ENCODE assay signal across 8 cellular contexts in the genomic region with DNA sequence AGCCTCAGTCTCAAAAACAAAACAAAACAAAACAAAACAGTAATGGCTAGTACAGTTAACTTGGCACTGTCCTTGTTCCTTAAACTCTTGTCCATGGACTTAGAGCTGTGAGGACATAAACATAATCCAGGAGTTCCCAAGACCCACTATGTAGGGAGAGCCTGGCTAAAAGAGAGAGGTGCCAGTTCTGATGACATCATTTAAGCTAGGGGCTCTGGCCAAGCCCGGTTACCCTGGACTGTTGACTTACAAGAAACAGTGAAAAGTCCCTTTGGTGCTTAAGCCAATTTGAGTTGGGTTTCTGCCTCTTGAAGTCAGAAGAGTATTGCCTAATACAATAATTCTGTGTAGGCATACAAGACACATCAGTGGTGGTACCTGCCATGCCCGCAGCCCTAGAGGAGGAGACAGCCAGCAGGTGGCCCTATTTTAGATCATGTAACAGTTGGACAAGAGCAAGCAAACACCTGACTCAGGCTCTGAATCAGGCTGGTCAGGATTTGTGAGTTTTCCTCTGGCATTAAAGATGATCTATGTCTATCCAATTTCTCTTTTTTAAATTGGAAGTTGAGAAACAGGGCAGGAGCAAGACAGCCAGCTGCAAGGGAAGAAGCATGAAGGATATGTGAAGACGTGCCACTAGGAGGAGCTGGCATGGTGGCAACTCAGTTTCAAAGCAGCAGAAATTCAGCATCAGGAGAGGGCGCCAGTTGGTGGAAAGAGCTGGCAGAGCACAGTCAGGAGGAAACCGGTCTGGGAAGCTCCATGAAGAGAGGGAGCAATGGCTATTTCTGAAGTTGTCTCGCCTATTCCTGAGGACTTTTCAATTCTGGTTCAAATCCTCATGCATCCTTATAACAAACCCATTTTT. TPM values are rescaled to one million over a fixed set of nuclear protein-coding genes. Genes with fewer than 3 reads are reported as not detected.
DNase-seq lines count a peak whose midpoint lies in the region; ATAC-seq and TF ChIP-seq lines count a peak whose summit lies in the region.
"Not testable (repeated sequence)": the region's sequence is repeated elsewhere in the genome, so short reads cannot be mapped to it uniquely, and the experiment has no call there.

No MANE protein-coding gene starts in this region.

- H3K4me1 Mint-ChIP-seq in T-cell; naive thymus-derived CD4-positive, alpha-beta T cell: not testable (repeated sequence)

- not testable (repeated sequence) for H3K9me3 Mint-ChIP-seq in T-cell; naive thymus-derived CD4-positive, alpha-beta T cell

- WGBS in heart left ventricle, 4 donors = 25 to 43% (median 30%) methylated on average over 4 of the region's 6 CpGs
- WGBS in transverse colon (ENCODE audit: low coverage in 1 of 2), 2 donors = 8 to 20% methylated on average over 3 to 4 of the region's 6 CpGs

- H3K36me3 Mint-ChIP-seq in T-cell; naive thymus-derived CD4-positive, alpha-beta T cell: not testable (repeated sequence)

- H3K4me3 Mint-ChIP-seq in T-cell; naive thymus-derived CD4-positive, alpha-beta T cell: not testable (repeated sequence)

- DNase-seq in EH (ENCODE audit: low read depth) (peak; percentile 74), HL-60 (ENCODE audit: low read depth in 1 of 2, low spot score in 1 of 2) (peak; percentile 6 to 55), NCI-H2227 treated with DMSO at 0.1 percent for 48 hours (lab: John Stamatoyannopoulos, UW) (peak; percentile 0), T-cell (peak in 1 of 34 experiments; percentile 7), breast epithelium (ENCODE audit: low spot score in 2 of 2) (peak; percentile 53 to 71), heart left ventricle (peak in 3 of 5 donors; percentile 15 to 49 (median 28)), transverse colon (peak; percentile 63)
- peak in 2 of 9 donors; percentile 11 for DNase-seq in naive thymus-derived CD4-positive, alpha-beta T cell

- H3K27me3 Mint-ChIP-seq in T-cell; naive thymus-derived CD4-positive, alpha-beta T cell: not testable (repeated sequence)

- H3K27ac ChIP-seq in HL-60 (replicated peaks); breast epithelium; heart left ventricle; naive thymus-derived CD4-positive, alpha-beta T cell (ENCODE audit: low read depth, low read length); transverse colon: not testable (repeated sequence)

- in situ Hi-C loops in transverse colon (cut with MboI; ENCODE audit: low pct_ligation_motif_present in 1 of 4, low pct_unique_long_range_greater_than_20kb in 1 of 4, low sequenced_read_pairs in 3 of 4) = not testable (repeated sequence)

- not testable (repeated sequence) for H3K36me3 ChIP-seq in breast epithelium; heart left ventricle; naive thymus-derived CD4-positive, alpha-beta T cell (ENCODE audit: control insufficient read depth in 2 of 3, insufficient read depth in 3 of 3, low read length in 3 of 3); transverse colon

- CTCF ChIA-PET in T-cell (lab: Charles Lee); naive thymus-derived CD4-positive, alpha-beta T cell (lab: Charles Lee): not testable (repeated sequence)

- TF ChIP-seq POLR2A in breast epithelium (IDR thresholded peaks at IDR 0.05); heart left ventricle (IDR thresholded peaks at IDR 0.05); transverse colon (IDR thresholded peaks at IDR 0.05): not testable (repeated sequence)

- not testable (repeated sequence) for H3K4me3 ChIP-seq in HL-60 (replicated peaks; ENCODE audit: insufficient read depth, low read length); breast epithelium; heart left ventricle; naive thymus-derived CD4-positive, alpha-beta T cell (ENCODE audit: low read length); transverse colon

- H3K4me1 ChIP-seq in breast epithelium; heart left ventricle; naive thymus-derived CD4-positive, alpha-beta T cell (ENCODE audit: control insufficient read depth in 2 of 2, insufficient read depth in 2 of 2, low read length in 2 of 2); transverse colon: not testable (repeated sequence)

- H3K27me3 ChIP-seq in HL-60 (ENCODE audit: insufficient read depth, poor library complexity, severe bottlenecking); breast epithelium; heart left ventricle; naive thymus-derived CD4-positive, alpha-beta T cell (ENCODE audit: control insufficient read depth in 2 of 2, insufficient read depth in 2 of 2, low read length in 2 of 2); transverse colon: not testable (repeated sequence)

- TF ChIP-seq EP300 in transverse colon (IDR thresholded peaks at IDR 0.05; ENCODE audit: low read depth) = not testable (repeated sequence)

- intact Hi-C loops in breast epithelium (cut with DNase I; ENCODE audit: low total_unique reads); heart left ventricle (cut with DNase I); naive thymus-derived CD4-positive, alpha-beta T cell (cut with micrococcal nuclease); transverse colon (cut with DNase I; ENCODE audit: low total_unique reads): not testable (repeated sequence)

- not testable (repeated sequence) for H3K9me3 ChIP-seq in breast epithelium; heart left ventricle; naive thymus-derived CD4-positive, alpha-beta T cell (ENCODE audit: control insufficient read depth in 2 of 3, low read length in 3 of 3); transverse colon

- H3K27ac Mint-ChIP-seq in T-cell; naive thymus-derived CD4-positive, alpha-beta T cell: not testable (repeated sequence)

- POLR2A ChIA-PET in T-cell (lab: Charles Lee); naive thymus-derived CD4-positive, alpha-beta T cell (lab: Charles Lee): not testable (repeated sequence)

- TF ChIP-seq CTCF in HL-60 (IDR thresholded peaks at IDR 0.05; ENCODE audit: insufficient read depth, low read length) = peak; percentile 46
- TF ChIP-seq CTCF in breast epithelium (IDR thresholded peaks at IDR 0.05) = peak in 1 of 3 donors; percentile 29
- peak in 10 of 12 donors; percentile 10 to 49 (median 27) for TF ChIP-seq CTCF in heart left ventricle (IDR thresholded peaks at IDR 0.05)
- TF ChIP-seq CTCF in transverse colon (IDR thresholded peaks at IDR 0.05) = peak; percentile 18 to 53 (median 46)

- ATAC-seq in T-cell (replicated peaks in 1 of 4) (peak; percentile 19 to 40 (median 34)), heart left ventricle (peak in 3 of 4 donors; percentile 82 to 91 (median 82))
- ATAC-seq in naive thymus-derived CD4-positive, alpha-beta T cell = peak; percentile 52

RNA-seq across cellular contexts. Expression of a gene that starts 12.2 kb away (rescaled TPM):
- under 1 TPM in 3 of 5 donors, not detected in 2; 0.06 to 0.30 (median 0.09) TPM for total RNA-seq in T-cell
- 1 to 10 TPM in 2 of 3 donors, under 1 TPM in 1; 0.73 to 3.8 (median 2.0) TPM for total RNA-seq in breast epithelium
- 1 to 10 TPM in 6 of 9 donors, under 1 TPM in 3; 0.88 to 4.6 (median 1.6) TPM for total RNA-seq in heart left ventricle
- 1 to 10 TPM in 1 of 2 donors, under 1 TPM in 1; 0.53 to 1.1 TPM for polyA plus RNA-seq in heart left ventricle
- total RNA-seq in naive thymus-derived CD4-positive, alpha-beta T cell = under 1 TPM in 3 of 5 experiments, not detected in 2; 0.12 to 0.24 (median 0.17) TPM
- polyA plus RNA-seq in naive thymus-derived CD4-positive, alpha-beta T cell = not detected
- under 1 TPM in 3 of 4 donors, not detected in 1; 0.41 to 0.80 (median 0.64) TPM for total RNA-seq in transverse colon
